In genomic region chr2:26982102-26982742, GRCh38 we compare ENCODE assay signal across 8 cellular contexts. TPM values are rescaled to one million over a fixed set of nuclear protein-coding genes. Genes with fewer than 3 reads are reported as not detected.
DNase-seq lines count a peak whose midpoint lies in the region; ATAC-seq, FAIRE-seq and TF ChIP-seq lines count a peak whose summit lies in the region.

No MANE protein-coding gene starts in this region.

- no peak overlapping the region for H3K23ac ChIP-seq in H9 (ENCODE audit: insufficient read length, low read depth, low read length)

- no peak overlapping the region for H4K91ac ChIP-seq in H9 (ENCODE audit: insufficient read length, low read depth, low read length)

- no peak overlapping the region for H2BK120ac ChIP-seq in H9 (ENCODE audit: low read depth, low read length, poor library complexity, severe bottlenecking)

- FAIRE-seq in HepG2 (lab: Jason Lieb, UNC) (peak; percentile 95), urothelium cell line (lab: Jason Lieb, UNC) (no peak)

- TF ChIP-seq CTCF in H9 (conservative IDR thresholded peaks at IDR 0.05) = peak; percentile 50
- peak; percentile 34 to 70 (median 62) for TF ChIP-seq CTCF in breast epithelium (IDR thresholded peaks at IDR 0.05)
- peak; percentile 60 for TF ChIP-seq CTCF in HepG2 (CRISPR knock-in tag; IDR thresholded peaks at IDR 0.05)

- no peak overlapping the region for H3K4ac ChIP-seq in H9 (ENCODE audit: low read depth, low read length)

- H3K14ac ChIP-seq in H9 (ENCODE audit: insufficient read depth, low read length) = no peak overlapping the region

- H3K27ac ChIP-seq in H9 (ENCODE audit: insufficient read length, low read depth, low read length) (no peak overlapping the region), breast epithelium (peak overlapping the region; percentile 68 to 79), HepG2 (ENCODE audit: extremely low read length, insufficient read depth, low read length) (no peak overlapping the region)

- intact Hi-C loops in breast epithelium (cut with DNase I; ENCODE audit: low total_unique reads) (no loop called here), HepG2 (cut with micrococcal nuclease; ENCODE audit: unreplicated experiment) (no loop called here)

- H3K36me3 ChIP-seq in breast epithelium = no peaks in the 10 kb centered on the region
- H3K36me3 ChIP-seq in HepG2 (replicated peaks in 1 of 2; ENCODE audit: control insufficient read depth in 1 of 2, insufficient read depth in 2 of 2, low read length in 2 of 2) = no peaks in the 10 kb centered on the region

- no peak overlapping the region for H4K5ac ChIP-seq in H9 (ENCODE audit: insufficient read length, low read depth, low read length)

- H3K4me2 ChIP-seq in H9 (ENCODE audit: insufficient read depth, insufficient read length, low read length) (no peak overlapping the region), HepG2 (ENCODE audit: low read depth, low read length) (peak overlapping the region; percentile 61)

- H4K20me1 ChIP-seq in H9 (ENCODE audit: control insufficient read depth, insufficient read depth, insufficient read length) (no peaks in the 10 kb centered on the region), HepG2 (ENCODE audit: insufficient read depth, low read length) (no peaks in the 10 kb centered on the region)

- peak; percentile 99 for ATAC-seq in HepG2

- H3K4me1 ChIP-seq in H9 (ENCODE audit: insufficient read depth, low read length) (no peaks in the 10 kb centered on the region), breast epithelium (peaks cover 0 to 21% of the 10 kb centered on the region in 2 donors), HepG2 (ENCODE audit: insufficient read depth, low read length) (peaks cover 14% of the 10 kb centered on the region)

- H3K9ac ChIP-seq in H9 (ENCODE audit: extremely low read depth, insufficient read length, low read length) (no peak overlapping the region), HepG2 (ENCODE audit: insufficient read depth, low read depth, low read length) (no peak overlapping the region; the same call in 1 of the 2 replicates)

- TF ChIP-seq POLR2A in breast epithelium (IDR thresholded peaks at IDR 0.05) = no peak
- no peak for TF ChIP-seq POLR2A in HepG2 (IDR thresholded peaks at IDR 0.05; ENCODE audit: insufficient read depth in 1 of 2, low read depth in 2 of 2, low read length in 2 of 2)

- no peak overlapping the region for H2AK5ac ChIP-seq in H9 (ENCODE audit: insufficient read length, low read length)

- no peaks in the 10 kb centered on the region for H3K79me2 ChIP-seq in H9 (ENCODE audit: insufficient read depth, low read length)
- no peaks in the 10 kb centered on the region for H3K79me2 ChIP-seq in HepG2 (ENCODE audit: insufficient read depth, low read length)

- no peak for TF ChIP-seq EP300 in HepG2 (IDR thresholded peaks at IDR 0.05; ENCODE audit: low read depth in 2 of 2, low read length in 2 of 2)
- TF ChIP-seq EP300 in HepG2 (CRISPR knock-in tag; IDR thresholded peaks at IDR 0.05; ENCODE audit: borderline replicate concordance) = no peak

- H2AFZ ChIP-seq in H9 (ENCODE audit: low read length) = no peak overlapping the region
- peak overlapping the region; percentile 33 for H2AFZ ChIP-seq in HepG2 (ENCODE audit: low read length)

- H3K27me3 ChIP-seq in H9 (ENCODE audit: insufficient read depth, low read length) (no peaks in the 10 kb centered on the region), breast epithelium (no peaks in the 10 kb centered on the region), HepG2 (ENCODE audit: control insufficient read depth in 1 of 2, insufficient read depth in 2 of 2, low read length in 2 of 2) (no peaks in the 10 kb centered on the region)

- no peaks in the 10 kb centered on the region for H3K9me3 Mint-ChIP-seq in H9

- in situ Hi-C loops in HepG2 (cut with HindIII; ENCODE audit: extremely low pct_ligation_motif_present, low pct_unique_long_range_greater_than_20kb) = no loop called here

- no peak overlapping the region for H3K18ac ChIP-seq in H9 (ENCODE audit: insufficient read length, low read depth, low read length)

- H3K4me3 ChIP-seq in breast epithelium (no peak overlapping the region), HepG2 (replicated peaks in 1 of 3; ENCODE audit: insufficient read depth in 1 of 3, low read depth in 2 of 3, low read length in 3 of 3) (no peak overlapping the region; a peak in 1 of 6 replicates)

- H3K23me2 ChIP-seq in H9 (ENCODE audit: insufficient read length, low read depth, low read length, poor library complexity, severe bottlenecking) = no peaks in the 10 kb centered on the region

- H2BK15ac ChIP-seq in H9 (ENCODE audit: low read depth, low read length) = no peak overlapping the region

- TF ChIP-seq RAD21 in HepG2 (CRISPR knock-in tag; IDR thresholded peaks at IDR 0.05) = no peak

- no TSS peak for BruUV-seq in HepG2 (replicated peaks; lab: Mats Ljungman, UMichigan)

- no peaks in the 10 kb centered on the region for H3K79me1 ChIP-seq in H9 (ENCODE audit: insufficient read depth, low read depth, low read length, poor library complexity, severe bottlenecking)

- no peak overlapping the region for H2BK12ac ChIP-seq in H9 (ENCODE audit: insufficient read length, low read depth, low read length)

- POLR2A ChIA-PET in HepG2 (lab: Yijun Ruan, JAX) = interaction anchor here (1.1 kb wide), 1 partner anchor 9 kb away, joined by 3 read pairs; no protein-coding TSS in a partner anchor

- H3K9me3 ChIP-seq in H9 (ENCODE audit: control insufficient read depth, low read depth, low read length) (no peaks in the 10 kb centered on the region), breast epithelium (no peaks in the 10 kb centered on the region), HepG2 (ENCODE audit: low read length) (no peaks in the 10 kb centered on the region)

- H3K36me3 Mint-ChIP-seq in H9 (ENCODE audit: insufficient read depth in 1 of 3, low read depth in 3 of 3) = no peaks in the 10 kb centered on the region

- DNase-seq in COLO668 (lab: John Stamatoyannopoulos, UW; ENCODE audit: unreplicated experiment) = peak; percentile 68
- DNase-seq in H9 = peak; percentile 42
- DNase-seq in NCI-H345 treated with DMSO at 0.1 percent for 48 hours (lab: John Stamatoyannopoulos, UW; ENCODE audit: unreplicated experiment) = peak; percentile 86
- DNase-seq in breast epithelium (ENCODE audit: low spot score in 2 of 2) = peak; percentile 83 to 86
- DNase-seq in HepG2 (ENCODE audit: low spot score) = peak; percentile 78
- peak; percentile 70 for DNase-seq in urothelium cell line (ENCODE audit: low spot score)
- no peak for DNase-seq in NK-92 (lab: John Stamatoyannopoulos, UW; ENCODE audit: unreplicated experiment)
- no peak for DNase-seq in AG08396 (ENCODE audit: low spot score)

- H3K56ac ChIP-seq in H9 (ENCODE audit: insufficient read length, low read depth, low read length) = no peak overlapping the region

- no peak overlapping the region for H3K4me3 Mint-ChIP-seq in H9

- H3K27ac Mint-ChIP-seq in H9 = no peak overlapping the region

- no peak overlapping the region for H3T11ph ChIP-seq in H9 (ENCODE audit: low read length)

- peaks cover 0 to 2% of the 10 kb centered on the region in 2 experiments; a peak in 1 of 4 replicates for H3K4me1 Mint-ChIP-seq in H9

- no peak overlapping the region for H4K8ac ChIP-seq in H9 (replicated peaks; ENCODE audit: insufficient read length, low read depth, low read length)

- H3K27me3 Mint-ChIP-seq in H9 (ENCODE audit: low read depth) = peaks cover 11% of the 10 kb centered on the region

- WGBS in H9 (ENCODE audit: extremely low coverage, insufficient read length, low lambda C conversion rate) = no CpG with 5 or more reads among the region's 2 CpGs
- WGBS in HepG2 (ENCODE audit: low lambda C conversion rate) = 0% methylated on average over 2 of the region's 2 CpGs

- H2BK20ac ChIP-seq in H9 (ENCODE audit: low read depth, low read length, poor library complexity, severe bottlenecking) = no peak overlapping the region

- no peak overlapping the region for H2BK5ac ChIP-seq in H9 (ENCODE audit: insufficient read length, low read length)

- CTCF ChIA-PET in HepG2 (lab: Yijun Ruan, JAX; ENCODE audit: low intra/inter-chr PET ratio, low total read pairs) = no interaction called here

RNA-seq across cellular contexts. Expression of gene MAPRE3, which starts 11.8 kb away (rescaled TPM):
- total RNA-seq in H9 (2021) (1.9 and 2.0 TPM in 2 replicates), breast epithelium (10 to 100 TPM; 10.6 to 21.3 (median 19.9) TPM), HepG2 (2016; rRNA removed; fragmentation: Illumina TruSeq; extraction: Trizol) (0.20 and 0.31 TPM in 2 replicates)
- total RNA-seq in HepG2 (2016; cell fraction: cytosol; rRNA removed; fragmentation: Illumina TruSeq; extraction: Trizol; ENCODE audit: low read depth) = 0.18 TPM in 1 of 2 replicates, not detected in the other
- total RNA-seq in HepG2 (2016; cell fraction: insoluble cytoplasmic fraction; rRNA removed; fragmentation: Illumina TruSeq; extraction: Trizol) = 0.15 and 0.19 TPM in 2 replicates
- 0.15 and 0.24 TPM in 2 replicates for total RNA-seq in HepG2 (2016; cell fraction: membrane; rRNA removed; fragmentation: Illumina TruSeq; extraction: Trizol)
- total RNA-seq in HepG2 (2016; cell fraction: nucleus; rRNA removed; fragmentation: Illumina TruSeq; extraction: Trizol) = 0.60 and 0.99 TPM in 2 replicates
- 0.73 and 0.91 TPM in 2 replicates for polyA plus RNA-seq in HepG2 (2011; rRNA removed)
- polyA plus RNA-seq in HepG2 (2011; cell fraction: cytosol; rRNA removed) = 0.34 and 0.65 TPM in 2 replicates
- polyA plus RNA-seq in HepG2 (2011; cell fraction: nucleus; rRNA removed) = 3.3 and 5.1 TPM in 2 replicates
- 0.91 and 2.1 TPM in 2 replicates for polyA plus RNA-seq in HepG2 (2012)
- 0.11 and 0.17 TPM in 2 replicates for polyA plus RNA-seq in HepG2 (2016; cell fraction: cytosol; fragmentation: Illumina TruSeq; extraction: Trizol; ENCODE audit: low read depth)
- 0.59 and 0.88 TPM in 2 replicates for polyA plus RNA-seq in HepG2 (2016; cell fraction: insoluble cytoplasmic fraction; fragmentation: Illumina TruSeq; extraction: Trizol; ENCODE audit: low read depth)
- polyA plus RNA-seq in HepG2 (2016; cell fraction: membrane; fragmentation: Illumina TruSeq; extraction: Trizol; ENCODE audit: low read depth) = 0.28 and 0.30 TPM in 2 replicates
- 1.8 and 2.0 TPM in 2 replicates for polyA plus RNA-seq in HepG2 (2016; cell fraction: nucleus; fragmentation: Illumina TruSeq; extraction: Trizol; ENCODE audit: insufficient read depth, low read depth)
- 0.44 and 3.1 TPM in 2 replicates for polyA minus RNA-seq in HepG2 (2011; rRNA and poly(A)+ RNA removed; ENCODE audit: low replicate concordance)
- 0.69 TPM in 1 of 2 replicates, not detected in the other for polyA minus RNA-seq in HepG2 (2011; cell fraction: cytosol; rRNA and poly(A)+ RNA removed)
- 0.99 TPM in 1 of 2 replicates, not detected in the other for polyA minus RNA-seq in HepG2 (2011; cell fraction: nucleus; rRNA and poly(A)+ RNA removed)

RNA-seq across cellular contexts. Expression of gene TMEM214, which starts 50.5 kb away (rescaled TPM):
- 53.9 and 55.3 TPM in 2 replicates for total RNA-seq in H9 (2021)
- 10 to 100 TPM; 41.1 to 56.0 (median 47.3) TPM for total RNA-seq in breast epithelium
- total RNA-seq in HepG2 (2016; rRNA removed; fragmentation: Illumina TruSeq; extraction: Trizol) = 28.0 and 58.3 TPM in 2 replicates
- 13.7 and 15.2 TPM in 2 replicates for total RNA-seq in HepG2 (2016; cell fraction: cytosol; rRNA removed; fragmentation: Illumina TruSeq; extraction: Trizol; ENCODE audit: low read depth)
- total RNA-seq in HepG2 (2016; cell fraction: insoluble cytoplasmic fraction; rRNA removed; fragmentation: Illumina TruSeq; extraction: Trizol) = 22.8 and 61.4 TPM in 2 replicates
- 24.2 and 24.6 TPM in 2 replicates for total RNA-seq in HepG2 (2016; cell fraction: membrane; rRNA removed; fragmentation: Illumina TruSeq; extraction: Trizol)
- total RNA-seq in HepG2 (2016; cell fraction: nucleus; rRNA removed; fragmentation: Illumina TruSeq; extraction: Trizol) = 65.4 and 81.2 TPM in 2 replicates
- 132 and 137 TPM in 2 replicates for polyA plus RNA-seq in HepG2 (2011; rRNA removed)
- 96.3 and 120 TPM in 2 replicates for polyA plus RNA-seq in HepG2 (2011; cell fraction: cytosol; rRNA removed)
- 355 and 421 TPM in 2 replicates for polyA plus RNA-seq in HepG2 (2011; cell fraction: nucleus; rRNA removed)
- 76.8 and 81.7 TPM in 2 replicates for polyA plus RNA-seq in HepG2 (2012)
- 15.5 and 16.9 TPM in 2 replicates for polyA plus RNA-seq in HepG2 (2016; cell fraction: cytosol; fragmentation: Illumina TruSeq; extraction: Trizol; ENCODE audit: low read depth)
- 43.0 and 58.5 TPM in 2 replicates for polyA plus RNA-seq in HepG2 (2016; cell fraction: insoluble cytoplasmic fraction; fragmentation: Illumina TruSeq; extraction: Trizol; ENCODE audit: low read depth)
- polyA plus RNA-seq in HepG2 (2016; cell fraction: membrane; fragmentation: Illumina TruSeq; extraction: Trizol; ENCODE audit: low read depth) = 30.0 and 37.0 TPM in 2 replicates
- polyA plus RNA-seq in HepG2 (2016; cell fraction: nucleus; fragmentation: Illumina TruSeq; extraction: Trizol; ENCODE audit: insufficient read depth, low read depth) = 188 and 192 TPM in 2 replicates
- 248 and 683 TPM in 2 replicates for polyA minus RNA-seq in HepG2 (2011; rRNA and poly(A)+ RNA removed; ENCODE audit: low replicate concordance)
- polyA minus RNA-seq in HepG2 (2011; cell fraction: cytosol; rRNA and poly(A)+ RNA removed) = 150 and 151 TPM in 2 replicates
- 219 and 243 TPM in 2 replicates for polyA minus RNA-seq in HepG2 (2011; cell fraction: nucleus; rRNA and poly(A)+ RNA removed)

Comparison
In these comparisons a context has a peak if more than half of its experiments do, and no peak if none do; other contexts are left out.
1. DNase-seq: peak in COLO668 (single experiment), H9 (single experiment), NCI-H345 treated with DMSO at 0.1 percent for 48 hours (single experiment), breast epithelium (2 of 2), HepG2 (single experiment) and urothelium cell line (single experiment); none in NK-92 (single experiment) and AG08396 (single experiment).
2. H3K27ac ChIP-seq: peak in breast epithelium (2 of 2); none in H9 (single experiment) and HepG2 (single experiment).
3. Peak in every context shown above with its lines, with median percentiles within 50 percentile points of each other: CTCF ChIP-seq.